Comparison of ENCODE assay signal across 16 cellular contexts in the genomic region with DNA sequence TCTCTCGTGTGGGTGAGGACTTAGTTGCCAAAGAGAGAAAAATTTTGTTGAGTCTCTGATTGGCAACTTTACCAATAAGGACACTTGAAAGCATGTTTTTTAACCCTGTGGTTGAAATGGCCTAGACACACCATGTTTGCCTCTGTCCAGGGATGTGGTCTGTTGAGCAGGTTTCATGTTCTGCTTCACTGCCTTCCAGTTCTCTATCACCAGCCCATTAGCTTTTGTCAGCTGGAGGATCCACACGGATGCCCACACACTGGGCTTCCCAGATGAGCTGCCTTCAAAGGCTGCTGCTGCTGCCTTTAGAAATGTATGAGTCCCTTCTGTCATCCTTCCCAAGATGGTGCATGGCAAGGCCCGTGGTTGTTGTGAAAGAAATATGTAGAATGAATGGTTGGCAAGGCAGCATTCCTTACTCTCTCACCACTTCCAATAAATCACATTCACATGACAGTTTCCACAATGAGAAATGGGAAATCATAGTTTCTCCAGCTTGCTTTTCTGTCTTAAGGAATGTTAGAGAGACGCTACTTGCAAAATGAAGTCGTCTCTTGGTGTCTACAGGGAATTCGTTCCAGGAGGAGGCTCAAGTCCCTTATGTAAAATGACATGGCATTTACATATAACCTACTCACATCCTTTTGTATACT.
"Had no signal": no experiment of that assay in that cellular context is flagged by ENCODE, and none has a peak within 500 bp of the region (broad histone marks: within the 10 kb centered on the region; RNA-seq: fewer than 3 reads in every experiment).

No MANE protein-coding gene starts in this region.

- DNase-seq: activated CD4-positive, alpha-beta T cell treated with anti-CD3 and anti-CD28 coated beads, Interleukin-2, amount 50 U/mL, for 48 hours; activated CD4-positive, CD25-positive, alpha-beta regulatory T cell treated with anti-CD3 and anti-CD28 coated beads, Interleukin-2, amount 50 U/mL, for 72 hours; activated gamma-delta T cell treated with Interleukin-2 at 50 U/mL for 16 hours; activated T-cell treated with anti-CD3 and anti-CD28 coated beads, Interleukin-2, amount 50 U/mL, for 72 hours; effector CD8-positive, alpha-beta T cell; gastrocnemius medialis; islet precursor cell; left ventricle myocardium superior; mesendoderm; ovary; stimulated activated CD4-positive, alpha-beta T cell treated with anti-CD3 and anti-CD28 coated beads, Interleukin-15, amount 100 ng/mL, for 24 hours; stimulated activated CD4-positive, alpha-beta T cell treated with anti-CD3 and anti-CD28 coated beads, Interleukin-4, amount 100 ng/mL, for 24 hours; stimulated activated naive CD8-positive, alpha-beta T cell treated with anti-CD3 and anti-CD28 coated beads, Interleukin-15, amount 100 ng/mL, for 72 hours had no signal

- H3K27ac ChIP-seq: ascending aorta, cardiac muscle cell, gastrocnemius medialis, ovary, thoracic aorta had no signal

- H3K27me3 ChIP-seq: ascending aorta, cardiac muscle cell, gastrocnemius medialis, ovary had no signal

- H3K36me3 ChIP-seq: ascending aorta, cardiac muscle cell, gastrocnemius medialis, ovary, thoracic aorta had no signal

- H3K4me3 ChIP-seq: ascending aorta, cardiac muscle cell, gastrocnemius medialis, ovary, thoracic aorta had no signal

- ATAC-seq: activated T-cell treated with anti-CD3 and anti-CD28 coated beads, Interleukin-2, amount 50 U/mL, for 72 hours; gastrocnemius medialis; left ventricle myocardium superior; stimulated activated naive CD8-positive, alpha-beta T cell treated with anti-CD3 and anti-CD28 coated beads, Interleukin-15, amount 100 ng/mL, for 72 hours had no signal
